Comparison of ENCODE assay signal across 16 cellular contexts in genomic region chr7:67463983-67464382, GRCh38.
"Had no signal": no experiment of that assay in that cellular context is flagged by ENCODE, and none has a peak within 500 bp of the region (broad histone marks: within the 10 kb centered on the region; RNA-seq: fewer than 3 reads in every experiment).

No MANE protein-coding gene starts in this region.

- H3K27me3 Mint-ChIP-seq: activated CD4-positive, alpha-beta memory T cell treated with anti-CD3 and anti-CD28 coated beads, Interleukin-2, amount 10 ng/mL, durations not matched to agents 7 days and 5 days; T-helper 17 cell had no signal

- H3K4me3 Mint-ChIP-seq: activated CD4-positive, alpha-beta memory T cell treated with anti-CD3 and anti-CD28 coated beads, Interleukin-2, amount 10 ng/mL, durations not matched to agents 7 days and 5 days; activated T-cell treated with anti-CD3 and anti-CD28 coated beads, Interleukin-2, amount 50 U/mL, for 24 hours; naive thymus-derived CD8-positive, alpha-beta T cell; T-helper 17 cell had no signal

- H3K27me3 ChIP-seq: gastroesophageal sphincter, upper lobe of left lung had no signal

- H3K27ac Mint-ChIP-seq: activated CD4-positive, alpha-beta memory T cell treated with anti-CD3 and anti-CD28 coated beads, Interleukin-2, amount 10 ng/mL, durations not matched to agents 7 days and 5 days; activated T-cell treated with anti-CD3 and anti-CD28 coated beads, Interleukin-2, amount 50 U/mL, for 24 hours; naive thymus-derived CD8-positive, alpha-beta T cell; T-helper 17 cell had no signal

- DNase-seq: activated CD4-positive, alpha-beta memory T cell treated with anti-CD3 and anti-CD28 coated beads, Interleukin-2, amount 10 ng/mL, durations not matched to agents 7 days and 5 days; activated CD4-positive, alpha-beta T cell treated with anti-CD3 and anti-CD28 coated beads for 4 hours; activated naive CD4-positive, alpha-beta T cell treated with anti-CD3 and anti-CD28 coated beads, Interleukin-2, amount 50 U/mL, for 16 hours; activated T-cell treated with anti-CD3 and anti-CD28 coated beads, Interleukin-2, amount 50 U/mL, for 24 hours; erythroblast; mucosa of descending colon; naive thymus-derived CD8-positive, alpha-beta T cell; right cardiac atrium; small intestine; stimulated activated CD4-positive, alpha-beta T cell treated with anti-CD3 and anti-CD28 coated beads, Interleukin-4, amount 100 ng/mL, for 24 hours; stimulated activated naive CD8-positive, alpha-beta T cell treated with anti-CD3 and anti-CD28 coated beads, Interleukin-15, Interleukin-2, amounts not matched to agents 100 U/mL and 50 U/mL, for 24 hours; T-helper 17 cell; upper lobe of left lung; WERI-Rb-1 had no signal

- H3K4me3 ChIP-seq: gastroesophageal sphincter, mucosa of descending colon, suprapubic skin, upper lobe of left lung had no signal

- ATAC-seq: gastroesophageal sphincter; mucosa of descending colon; naive thymus-derived CD8-positive, alpha-beta T cell; right cardiac atrium; stimulated activated naive CD8-positive, alpha-beta T cell treated with anti-CD3 and anti-CD28 coated beads, Interleukin-15, Interleukin-2, amounts not matched to agents 100 U/mL and 50 U/mL, for 24 hours; T-helper 17 cell had no signal

- H3K4me1 Mint-ChIP-seq: activated CD4-positive, alpha-beta memory T cell treated with anti-CD3 and anti-CD28 coated beads, Interleukin-2, amount 10 ng/mL, durations not matched to agents 7 days and 5 days; naive thymus-derived CD8-positive, alpha-beta T cell; T-helper 17 cell had no signal

- H3K27ac ChIP-seq: suprapubic skin, upper lobe of left lung, WERI-Rb-1 had no signal
